ENCODE assay signal across 15 cellular contexts in genomic region chr1:65623895-65624294, GRCh38.
"Had no signal": no experiment of that assay in that cellular context is flagged by ENCODE, and none has a peak within 500 bp of the region (broad histone marks: within the 10 kb centered on the region; RNA-seq: fewer than 3 reads in every experiment).

No MANE protein-coding gene starts in this region.

- H3K4me1 ChIP-seq: ascending aorta, colonic mucosa, sigmoid colon had no signal

- H3K27me3 Mint-ChIP-seq: activated naive CD8-positive, alpha-beta T cell treated with anti-CD3 and anti-CD28 coated beads, Interleukin-2, amount 50 U/mL, for 24 hours; natural killer cell treated with Interleukin-12 subunit alpha and Interleukin-12 subunit beta and Interleukin-15 and Interleukin-18, amount 100 ng/mL, for 72 hours; stimulated activated naive CD8-positive, alpha-beta T cell treated with anti-CD3 and anti-CD28 coated beads, Interleukin-15, amount 100 ng/mL, for 72 hours had no signal

- H3K27me3 ChIP-seq: ascending aorta, colonic mucosa, sigmoid colon had no signal

- H3K27ac ChIP-seq: ascending aorta, colonic mucosa, ovary, sigmoid colon had no signal

- DNase-seq: activated CD4-positive, CD25-positive, alpha-beta regulatory T cell treated with anti-CD3 and anti-CD28 coated beads, Interleukin-2, amount 50 U/mL, for 72 hours; activated naive CD4-positive, alpha-beta T cell treated with anti-CD3 and anti-CD28 coated beads for 36 hours; activated naive CD8-positive, alpha-beta T cell treated with anti-CD3 and anti-CD28 coated beads, Interleukin-2, amount 50 U/mL, for 24 hours; colonic mucosa; foreskin melanocyte; immature natural killer cell; mesendoderm; ovary; sigmoid colon; stimulated activated CD4-positive, alpha-beta T cell treated with anti-CD3 and anti-CD28 coated beads, Interleukin-1b, Interleukin-23, amount 100 ng/mL, for 48 hours; stimulated activated naive CD8-positive, alpha-beta T cell treated with anti-CD3 and anti-CD28 coated beads, Interleukin-15, amount 100 ng/mL, for 72 hours had no signal

- H3K9me3 Mint-ChIP-seq: activated naive CD4-positive, alpha-beta T cell treated with anti-CD3 and anti-CD28 coated beads for 36 hours; activated naive CD8-positive, alpha-beta T cell treated with anti-CD3 and anti-CD28 coated beads, Interleukin-2, amount 50 U/mL, for 24 hours; activated T-helper 2 cell treated with anti-CD3 and anti-CD28 coated beads, Interferon-gamma antibody, Interleukin-2, Interleukin-4, amounts not matched to agents 10 μg/mL and 5 μg/mL and 100 μg/mL, durations not matched to agents 14 hours and 24 hours and 36 hours; natural killer cell treated with Interleukin-12 subunit alpha and Interleukin-12 subunit beta and Interleukin-15 and Interleukin-18, amount 100 ng/mL, for 72 hours; stimulated activated naive CD8-positive, alpha-beta T cell treated with anti-CD3 and anti-CD28 coated beads, Interleukin-15, amount 100 ng/mL, for 72 hours had no signal

- H3K27ac Mint-ChIP-seq: activated naive CD4-positive, alpha-beta T cell treated with anti-CD3 and anti-CD28 coated beads for 36 hours; activated naive CD8-positive, alpha-beta T cell treated with anti-CD3 and anti-CD28 coated beads, Interleukin-2, amount 50 U/mL, for 24 hours; activated T-helper 2 cell treated with anti-CD3 and anti-CD28 coated beads, Interferon-gamma antibody, Interleukin-2, Interleukin-4, amounts not matched to agents 10 μg/mL and 5 μg/mL and 100 μg/mL, durations not matched to agents 14 hours and 24 hours and 36 hours; immature natural killer cell; natural killer cell treated with Interleukin-12 subunit alpha and Interleukin-12 subunit beta and Interleukin-15 and Interleukin-18, amount 100 ng/mL, for 72 hours; stimulated activated naive CD8-positive, alpha-beta T cell treated with anti-CD3 and anti-CD28 coated beads, Interleukin-15, amount 100 ng/mL, for 72 hours had no signal

- H3K4me3 ChIP-seq: ascending aorta, colonic mucosa, ovary, sigmoid colon had no signal

- H3K36me3 ChIP-seq: ascending aorta, colonic mucosa, ovary, sigmoid colon had no signal

- H3K9me3 ChIP-seq: ascending aorta, colonic mucosa, ovary, sigmoid colon had no signal

- H3K4me1 Mint-ChIP-seq: activated naive CD8-positive, alpha-beta T cell treated with anti-CD3 and anti-CD28 coated beads, Interleukin-2, amount 50 U/mL, for 24 hours; stimulated activated naive CD8-positive, alpha-beta T cell treated with anti-CD3 and anti-CD28 coated beads, Interleukin-15, amount 100 ng/mL, for 72 hours had no signal

- ATAC-seq: activated naive CD8-positive, alpha-beta T cell treated with anti-CD3 and anti-CD28 coated beads, Interleukin-2, amount 50 U/mL, for 24 hours; esophagus mucosa; natural killer cell treated with Interleukin-12 subunit alpha and Interleukin-12 subunit beta and Interleukin-15 and Interleukin-18, amount 100 ng/mL, for 72 hours; stimulated activated naive CD8-positive, alpha-beta T cell treated with anti-CD3 and anti-CD28 coated beads, Interleukin-15, amount 100 ng/mL, for 72 hours had no signal

- H3K4me3 Mint-ChIP-seq: activated naive CD4-positive, alpha-beta T cell treated with anti-CD3 and anti-CD28 coated beads for 36 hours; activated naive CD8-positive, alpha-beta T cell treated with anti-CD3 and anti-CD28 coated beads, Interleukin-2, amount 50 U/mL, for 24 hours; immature natural killer cell; natural killer cell treated with Interleukin-12 subunit alpha and Interleukin-12 subunit beta and Interleukin-15 and Interleukin-18, amount 100 ng/mL, for 72 hours; stimulated activated naive CD8-positive, alpha-beta T cell treated with anti-CD3 and anti-CD28 coated beads, Interleukin-15, amount 100 ng/mL, for 72 hours had no signal
